ENCODE assay signal across 25 cellular contexts in genomic region chr7:132279718-132280117, GRCh38.
"Had no signal": no experiment of that assay in that cellular context is flagged by ENCODE, and none has a peak within 500 bp of the region (broad histone marks: within the 10 kb centered on the region; RNA-seq: fewer than 3 reads in every experiment).

No MANE protein-coding gene starts in this region.

- H3K4me3 Mint-ChIP-seq: IgD-negative memory B cell had no signal

- H3K4me1 ChIP-seq: SJSA1 had no signal

- H3K4me2 ChIP-seq: KMS-11, PC-9 had no signal

- H3K27ac Mint-ChIP-seq: IgD-negative memory B cell had no signal

- H3K9me3 ChIP-seq: Peyer's patch, SJSA1 had no signal

- H3K36me3 ChIP-seq: Peyer's patch, SJSA1 had no signal

- DNase-seq: Kasumi-1, MM.1S, NCI-H1092 treated with DMSO at 0.1 percent for 48 hours, NCI-H1436, NCI-H187, NCI-H2029, NCI-H2081 treated with DMSO at 0.1 percent for 48 hours, NCI-H2171, NCI-H226, NCI-H446, NCI-H510A, NCI-H524 treated with DMSO at 0.1 percent for 48 hours, NCI-H69, NCI-H774, PC-9, Peyer's patch, Right ventricle myocardium superior, RPMI8226, SIG-M5 had no signal

- H3K9ac ChIP-seq: KMS-11 had no signal

- H3K27me3 ChIP-seq: Peyer's patch, SJSA1 had no signal

- H3K9me3 Mint-ChIP-seq: IgD-negative memory B cell had no signal

- H3K27ac ChIP-seq: KMS-11, PC-9, Peyer's patch, SJSA1, SK-N-MC had no signal

- H3K4me3 ChIP-seq: K562, PC-9, Peyer's patch, SJSA1, SK-N-MC had no signal

- H3K36me3 Mint-ChIP-seq: IgD-negative memory B cell had no signal

- H2AFZ ChIP-seq: PC-9 had no signal

- ATAC-seq: K562 had no signal

- FAIRE-seq: HTR-8/SVneo, K562 had no signal

- H3K4me1 Mint-ChIP-seq: IgD-negative memory B cell had no signal
